6 cellular contexts compared by ENCODE assay signal in the genomic region with DNA sequence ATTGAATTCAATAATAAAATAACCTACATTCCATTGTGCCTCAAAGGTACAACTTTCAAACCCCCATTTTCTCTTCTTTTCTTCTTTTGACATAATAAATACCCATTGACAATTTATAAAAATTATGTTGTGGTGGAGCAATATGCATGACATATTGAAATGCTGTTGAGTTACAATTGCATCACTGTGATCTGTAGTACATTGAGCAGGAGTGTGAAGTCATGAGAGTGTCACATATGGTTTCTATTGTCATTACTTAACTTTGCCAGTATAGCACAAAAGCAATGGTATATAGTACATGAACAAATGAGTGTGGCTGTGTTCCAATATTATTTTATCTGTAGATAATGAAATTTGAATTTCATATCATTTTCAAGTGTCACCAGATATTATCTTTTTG.
"Had no signal": no experiment of that assay in that cellular context is flagged by ENCODE, and none has a peak within 500 bp of the region (broad histone marks: within the 10 kb centered on the region; RNA-seq: fewer than 3 reads in every experiment).

No MANE protein-coding gene starts in this region.

- DNase-seq: H9, HCEC 1CT, IMR-90 had no signal

- H3K4me3 ChIP-seq: GM23338, K562 had no signal

- ATAC-seq: GM23338, K562 had no signal

- H3K27ac ChIP-seq: HL-60 had no signal

- H3K4me2 ChIP-seq: GM23338 had no signal

- H2AFZ ChIP-seq: GM23338 had no signal
